Comparison of ENCODE assay signal across 38 cellular contexts in genomic region chr2:67341012-67341318, GRCh38.
"Had no signal": no experiment of that assay in that cellular context is flagged by ENCODE, and none has a peak within 500 bp of the region (broad histone marks: within the 10 kb centered on the region; RNA-seq: fewer than 3 reads in every experiment).

No MANE protein-coding gene starts in this region.

- H3K36me3 Mint-ChIP-seq: activated naive CD4-positive, alpha-beta T cell treated with anti-CD3 and anti-CD28 coated beads, Interleukin-2, amount 10 ng/mL, durations not matched to agents 7 days and 5 days; activated naive CD4-positive, alpha-beta T cell treated with anti-CD3 and anti-CD28 coated beads, Interleukin-2, amount 50 U/mL, for 24 hours; activated naive CD4-positive, alpha-beta T cell treated with anti-CD3 and anti-CD28 coated beads, Interleukin-2, amount 50 U/mL, for 72 hours; activated naive CD8-positive, alpha-beta T cell; activated naive CD8-positive, alpha-beta T cell treated with anti-CD3 and anti-CD28 coated beads for 36 hours; activated naive CD8-positive, alpha-beta T cell treated with anti-CD3 and anti-CD28 coated beads, Interleukin-2, amount 10 ng/mL, durations not matched to agents 7 days and 5 days; brain had no signal

- H3K27ac ChIP-seq: adrenal gland, ascending aorta, body of pancreas, brain microvascular endothelial cell, breast epithelium, cardiac muscle cell had no signal

- ATAC-seq: activated naive CD4-positive, alpha-beta T cell treated with anti-CD3 and anti-CD28 coated beads, Interleukin-2, amount 50 U/mL, for 72 hours; activated naive CD8-positive, alpha-beta T cell treated with anti-CD3 and anti-CD28 coated beads, Interleukin-2, amount 50 U/mL, for 24 hours; activated T-cell treated with anti-CD3 and anti-CD28 coated beads, Interleukin-2, amount 50 U/mL, for 4 hours; activated T-cell treated with anti-CD3 and anti-CD28 coated beads, Interleukin-2, amount 50 U/mL, for 72 hours; activated T-helper 17 cell treated with anti-CD3 and anti-CD28 coated beads, Interleukin-2, amount 50 U/mL, for 72 hours; body of pancreas had no signal

- H3K4me1 ChIP-seq: adrenal gland, ascending aorta, body of pancreas, breast epithelium had no signal

- H3K27me3 Mint-ChIP-seq: activated naive CD4-positive, alpha-beta T cell treated with anti-CD3 and anti-CD28 coated beads, Interleukin-2, amount 10 ng/mL, durations not matched to agents 7 days and 5 days; activated naive CD8-positive, alpha-beta T cell treated with anti-CD3 and anti-CD28 coated beads, Interleukin-2, amount 10 ng/mL, durations not matched to agents 7 days and 5 days; central memory CD8-positive, alpha-beta T cell had no signal

- H3K9me3 ChIP-seq: adrenal gland, ascending aorta, body of pancreas, breast epithelium had no signal

- H3K27me3 ChIP-seq: adrenal gland, ascending aorta, body of pancreas, brain microvascular endothelial cell, breast epithelium had no signal

- H3K4me3 ChIP-seq: adrenal gland, ascending aorta, body of pancreas, breast epithelium, cardiac muscle cell had no signal

- H3K36me3 ChIP-seq: adrenal gland, ascending aorta, brain microvascular endothelial cell, breast epithelium, cardiac muscle cell had no signal

- H3K9me3 Mint-ChIP-seq: activated naive CD4-positive, alpha-beta T cell treated with anti-CD3 and anti-CD28 coated beads for 36 hours; activated naive CD4-positive, alpha-beta T cell treated with anti-CD3 and anti-CD28 coated beads, Interleukin-2, amount 10 ng/mL, durations not matched to agents 7 days and 5 days; activated naive CD4-positive, alpha-beta T cell treated with anti-CD3 and anti-CD28 coated beads, Interleukin-2, amount 50 U/mL, for 24 hours; activated naive CD4-positive, alpha-beta T cell treated with anti-CD3 and anti-CD28 coated beads, Interleukin-2, amount 50 U/mL, for 72 hours; activated naive CD8-positive, alpha-beta T cell treated with anti-CD3 and anti-CD28 coated beads for 36 hours; activated naive CD8-positive, alpha-beta T cell treated with anti-CD3 and anti-CD28 coated beads, Interleukin-2, amount 10 ng/mL, durations not matched to agents 7 days and 5 days; activated naive CD8-positive, alpha-beta T cell treated with anti-CD3 and anti-CD28 coated beads, Interleukin-2, amount 50 U/mL, for 24 hours; activated T-cell treated with anti-CD3 and anti-CD28 coated beads, Interleukin-2, amount 50 U/mL, for 24 hours; activated T-cell treated with anti-CD3 and anti-CD28 coated beads, Interleukin-2, amount 50 U/mL, for 4 hours; activated T-helper 1 cell treated with anti-CD3 and anti-CD28 coated beads, Interleukin-12 subunit alpha, Interleukin-12 subunit beta, Interleukin-2, Interleukin-4 antibody, amounts not matched to agents 30 ng/mL and 10 ng/mL and 1 ng/mL, durations not matched to agents 14 hours and 24 hours and 36 hours; activated T-helper 2 cell treated with anti-CD3 and anti-CD28 coated beads, Interferon-gamma antibody, Interleukin-2, Interleukin-4, amounts not matched to agents 10 μg/mL and 5 μg/mL and 100 μg/mL, durations not matched to agents 14 hours and 24 hours and 36 hours; central memory CD8-positive, alpha-beta T cell had no signal

- H3K27ac Mint-ChIP-seq: activated naive CD4-positive, alpha-beta T cell treated with anti-CD3 and anti-CD28 coated beads for 36 hours; activated naive CD4-positive, alpha-beta T cell treated with anti-CD3 and anti-CD28 coated beads, Interleukin-2, amount 10 ng/mL, durations not matched to agents 7 days and 5 days; activated naive CD4-positive, alpha-beta T cell treated with anti-CD3 and anti-CD28 coated beads, Interleukin-2, amount 50 U/mL, for 24 hours; activated naive CD4-positive, alpha-beta T cell treated with anti-CD3 and anti-CD28 coated beads, Interleukin-2, amount 50 U/mL, for 72 hours; activated naive CD8-positive, alpha-beta T cell; activated naive CD8-positive, alpha-beta T cell treated with anti-CD3 and anti-CD28 coated beads for 36 hours; activated naive CD8-positive, alpha-beta T cell treated with anti-CD3 and anti-CD28 coated beads, Interleukin-2, amount 10 ng/mL, durations not matched to agents 7 days and 5 days; activated naive CD8-positive, alpha-beta T cell treated with anti-CD3 and anti-CD28 coated beads, Interleukin-2, amount 50 U/mL, for 24 hours; activated T-cell treated with anti-CD3 and anti-CD28 coated beads, Interleukin-2, amount 50 U/mL, for 24 hours; activated T-cell treated with anti-CD3 and anti-CD28 coated beads, Interleukin-2, amount 50 U/mL, for 72 hours; activated T-helper 1 cell treated with anti-CD3 and anti-CD28 coated beads, Interleukin-12 subunit alpha, Interleukin-12 subunit beta, Interleukin-2, Interleukin-4 antibody, amounts not matched to agents 30 ng/mL and 10 ng/mL and 1 ng/mL, durations not matched to agents 14 hours and 24 hours and 36 hours; activated T-helper 17 cell treated with anti-CD3 and anti-CD28 coated beads, Interleukin-2, amount 50 U/mL, for 72 hours; activated T-helper 2 cell treated with anti-CD3 and anti-CD28 coated beads, Interferon-gamma antibody, Interleukin-2, Interleukin-4, amounts not matched to agents 10 μg/mL and 5 μg/mL and 100 μg/mL, durations not matched to agents 14 hours and 24 hours and 36 hours; brain had no signal

- DNase-seq: activated effector memory CD4-positive, alpha-beta T cell treated with anti-CD3 and anti-CD28 coated beads, Interleukin-2, amount 50 U/mL, for 16 hours; activated effector memory CD4-positive, alpha-beta T cell treated with Interleukin-2 at 50 U/mL for 16 hours; activated gamma-delta T cell; activated gamma-delta T cell treated with Interleukin-2 at 50 U/mL for 16 hours; activated naive CD4-positive, alpha-beta T cell; activated naive CD4-positive, alpha-beta T cell treated with anti-CD3 and anti-CD28 coated beads for 36 hours; activated naive CD4-positive, alpha-beta T cell treated with anti-CD3 and anti-CD28 coated beads, Interleukin-2, amount 10 ng/mL, durations not matched to agents 7 days and 5 days; activated naive CD4-positive, alpha-beta T cell treated with anti-CD3 and anti-CD28 coated beads, Interleukin-2, amount 50 U/mL, for 16 hours; activated naive CD4-positive, alpha-beta T cell treated with Interleukin-2 at 50 U/mL for 16 hours; activated naive CD8-positive, alpha-beta T cell treated with anti-CD3 and anti-CD28 coated beads for 36 hours; activated naive CD8-positive, alpha-beta T cell treated with anti-CD3 and anti-CD28 coated beads, Interleukin-2, amount 10 ng/mL, durations not matched to agents 7 days and 5 days; activated naive CD8-positive, alpha-beta T cell treated with anti-CD3 and anti-CD28 coated beads, Interleukin-2, amount 50 U/mL, for 24 hours; activated T-cell treated with anti-CD3 and anti-CD28 coated beads, Interleukin-2, amount 50 U/mL, for 1 hour; activated T-cell treated with anti-CD3 and anti-CD28 coated beads, Interleukin-2, amount 50 U/mL, for 24 hours; activated T-cell treated with anti-CD3 and anti-CD28 coated beads, Interleukin-2, amount 50 U/mL, for 4 hours; activated T-cell treated with anti-CD3 and anti-CD28 coated beads, Interleukin-2, amount 50 U/mL, for 48 hours; activated T-cell treated with anti-CD3 and anti-CD28 coated beads, Interleukin-2, amount 50 U/mL, for 72 hours; adrenal gland; amniotic stem cell; amygdala; anterior cingulate cortex; aorta; body of pancreas; brain microvascular endothelial cell; caudate nucleus; central memory CD4-positive, alpha-beta T cell; cerebellar nuclear complex had no signal

- H3K4me1 Mint-ChIP-seq: activated naive CD4-positive, alpha-beta T cell treated with anti-CD3 and anti-CD28 coated beads, Interleukin-2, amount 10 ng/mL, durations not matched to agents 7 days and 5 days; activated naive CD4-positive, alpha-beta T cell treated with anti-CD3 and anti-CD28 coated beads, Interleukin-2, amount 50 U/mL, for 24 hours; activated naive CD8-positive, alpha-beta T cell treated with anti-CD3 and anti-CD28 coated beads for 36 hours; activated naive CD8-positive, alpha-beta T cell treated with anti-CD3 and anti-CD28 coated beads, Interleukin-2, amount 10 ng/mL, durations not matched to agents 7 days and 5 days; activated naive CD8-positive, alpha-beta T cell treated with anti-CD3 and anti-CD28 coated beads, Interleukin-2, amount 50 U/mL, for 24 hours; activated T-helper 17 cell treated with anti-CD3 and anti-CD28 coated beads, Interleukin-2, amount 50 U/mL, for 72 hours; brain; central memory CD8-positive, alpha-beta T cell had no signal

- H3K4me3 Mint-ChIP-seq: activated naive CD4-positive, alpha-beta T cell treated with anti-CD3 and anti-CD28 coated beads for 36 hours; activated naive CD4-positive, alpha-beta T cell treated with anti-CD3 and anti-CD28 coated beads, Interleukin-2, amount 10 ng/mL, durations not matched to agents 7 days and 5 days; activated naive CD4-positive, alpha-beta T cell treated with anti-CD3 and anti-CD28 coated beads, Interleukin-2, amount 50 U/mL, for 24 hours; activated naive CD8-positive, alpha-beta T cell; activated naive CD8-positive, alpha-beta T cell treated with anti-CD3 and anti-CD28 coated beads for 36 hours; activated naive CD8-positive, alpha-beta T cell treated with anti-CD3 and anti-CD28 coated beads, Interleukin-2, amount 10 ng/mL, durations not matched to agents 7 days and 5 days; activated naive CD8-positive, alpha-beta T cell treated with anti-CD3 and anti-CD28 coated beads, Interleukin-2, amount 50 U/mL, for 24 hours; activated T-cell treated with anti-CD3 and anti-CD28 coated beads, Interleukin-2, amount 50 U/mL, for 24 hours; activated T-cell treated with anti-CD3 and anti-CD28 coated beads, Interleukin-2, amount 50 U/mL, for 4 hours; activated T-cell treated with anti-CD3 and anti-CD28 coated beads, Interleukin-2, amount 50 U/mL, for 72 hours; activated T-helper 1 cell treated with anti-CD3 and anti-CD28 coated beads, Interleukin-12 subunit alpha, Interleukin-12 subunit beta, Interleukin-2, Interleukin-4 antibody, amounts not matched to agents 30 ng/mL and 10 ng/mL and 1 ng/mL, durations not matched to agents 14 hours and 24 hours and 36 hours; activated T-helper 17 cell treated with anti-CD3 and anti-CD28 coated beads, Interleukin-2, amount 50 U/mL, for 72 hours; brain; central memory CD8-positive, alpha-beta T cell had no signal
